In the genomic region with DNA sequence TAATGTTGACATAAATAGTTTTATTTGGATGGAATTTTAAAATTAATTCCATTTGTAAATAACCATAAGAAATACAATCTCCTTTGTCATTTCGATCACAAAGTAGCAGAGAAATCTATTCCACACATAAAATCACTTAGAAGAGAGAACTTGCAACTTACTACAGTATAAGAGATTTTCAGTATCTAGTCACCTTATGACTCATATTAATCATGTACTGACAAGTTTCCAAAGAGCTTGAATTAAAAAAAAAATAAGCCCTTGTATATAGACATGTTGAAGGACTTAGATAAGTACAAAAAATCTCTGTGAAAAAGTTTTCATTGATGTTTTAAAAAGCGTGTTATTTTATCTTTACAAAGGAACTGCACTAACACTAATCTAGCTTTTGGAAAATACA, we compare ENCODE assay signal across 22 cellular contexts.
DNase-seq lines count a peak whose midpoint lies in the region; ATAC-seq and TF ChIP-seq lines count a peak whose summit lies in the region.
"Had no signal": no experiment of that assay in that cellular context is flagged by ENCODE, and none has a peak within 500 bp of the region (broad histone marks: within the 10 kb centered on the region; RNA-seq: fewer than 3 reads in every experiment).

No MANE protein-coding gene starts in this region.

- 54 to 63% (median 59%) methylated on average over 2 of the region's 2 CpGs for WGBS in heart left ventricle, 4 donors

- peak overlapping the region in 1 of 12 donors; percentile 3 for H3K4me3 ChIP-seq in heart left ventricle
- peak overlapping the region; percentile 57 for H3K4me3 ChIP-seq in adipocyte (ENCODE audit: low read length)
- no peak overlapping the region for H3K4me3 ChIP-seq in foreskin fibroblast (ENCODE audit: low read depth in 1 of 2, low read length in 2 of 2)
- H3K4me3 ChIP-seq: colonic mucosa, thyroid gland had no signal

- intact Hi-C loops in heart left ventricle (cut with DNase I), result loop anchor here in 3 of 10 donors (5.0 to 10.0 kb wide), 2 partner anchors 204 to 212 kb away; partner anchors contain the start of gene ETV1 (in 1 of the 3)
- intact Hi-C loops in cardiac septum (cut with DNase I), result no loop called here

- DNase-seq in heart left ventricle (no peak), cardiac septum (ENCODE audit: low spot score) (no peak), adipocyte (ENCODE audit: low read depth) (no peak), foreskin fibroblast (peak; percentile 22 to 55), GM13976 (ENCODE audit: low spot score) (no peak), erythroblast (lab: John Stamatoyannopoulos, UW) (no peak)
- no peak for DNase-seq in activated CD4-positive, alpha-beta T cell treated with anti-CD3 and anti-CD28 coated beads for 4 hours
- DNase-seq: activated CD4-positive, alpha-beta T cell treated with anti-CD3 and anti-CD28 coated beads, Interleukin-2, amount 10 ng/mL, durations not matched to agents 24 days and 14 days; activated CD8-positive, alpha-beta memory T cell treated with anti-CD3 and anti-CD28 coated beads, Interleukin-2, amount 50 U/mL, for 48 hours; activated naive CD4-positive, alpha-beta T cell; aorta; CD4-positive, CD25-positive, alpha-beta regulatory T cell; colonic mucosa; DMS153; glutamatergic neuron; immature natural killer cell; Kasumi-1; natural killer cell; NCI-H526 had no signal

- TF ChIP-seq POLR2A in heart left ventricle (IDR thresholded peaks at IDR 0.05) (no peak), erythroblast (IDR thresholded peaks at IDR 0.05; ENCODE audit: low read length) (no peak)

- in situ Hi-C loops in GM13976 (cut with MboI; ENCODE audit: low sequenced_read_pairs, unreplicated experiment), result no loop called here

- H3K4me1 ChIP-seq in heart left ventricle (peaks cover 0 to 23% (median 15%) of the 10 kb centered on the region in 12 donors), adipocyte (ENCODE audit: control insufficient read depth, insufficient read depth, low read length) (peaks cover 24% of the 10 kb centered on the region)
- H3K4me1 ChIP-seq: colonic mucosa had no signal

- peaks cover 0 to 19% (median 0%) of the 10 kb centered on the region in 12 donors for H3K9me3 ChIP-seq in heart left ventricle
- H3K9me3 ChIP-seq in adipocyte (ENCODE audit: control insufficient read depth, low read length), result peaks cover 15% of the 10 kb centered on the region
- H3K9me3 ChIP-seq: colonic mucosa, thyroid gland had no signal

- H3K27ac ChIP-seq in heart left ventricle, result peak overlapping the region in 8 of 12 donors; percentile 18 to 61 (median 34)
- H3K27ac ChIP-seq: colonic mucosa had no signal

- no peak for TF ChIP-seq CTCF in heart left ventricle (IDR thresholded peaks at IDR 0.05)
- no peak for TF ChIP-seq CTCF in foreskin fibroblast (IDR thresholded peaks at IDR 0.05; ENCODE audit: low read depth, low read length)
- TF ChIP-seq CTCF in GM13976 (IDR thresholded peaks at IDR 0.05; ENCODE audit: borderline replicate concordance, control extremely low read depth, extremely low read depth, insufficient read depth, missing control alignments), result no peak

- H3K9ac ChIP-seq in adipocyte (ENCODE audit: low read length), result peak overlapping the region; percentile 37

- H3K36me3 ChIP-seq in heart left ventricle (no peaks in the 10 kb centered on the region), adipocyte (ENCODE audit: control insufficient read depth, insufficient read depth, low read length, severe bottlenecking) (no peaks in the 10 kb centered on the region)
- H3K36me3 ChIP-seq: colonic mucosa, thyroid gland had no signal

- H3K27me3 ChIP-seq in heart left ventricle (no peaks in the 10 kb centered on the region), adipocyte (replicated peaks; ENCODE audit: control insufficient read depth, insufficient read depth, low read length) (no peaks in the 10 kb centered on the region)
- H3K27me3 ChIP-seq: colonic mucosa, thyroid gland had no signal

- ATAC-seq in heart left ventricle (peak in 1 of 4 donors; percentile 42), HG02678 (IDR thresholded peaks at IDR 0.05; ENCODE audit: unreplicated experiment) (no peak)
- ATAC-seq: natural killer cell; stimulated activated effector memory CD8-positive, alpha-beta T cell treated with anti-CD3 and anti-CD28 coated beads, Interleukin-12 subunit alpha, Interleukin-12 subunit beta, amount 100 ng/mL, for 72 hours had no signal

Comparison
In these comparisons a context has a peak if more than half of its experiments do, and no peak if none do; other contexts are left out.
1. DNase-seq: peak in foreskin fibroblast (2 of 2); none in heart left ventricle (0 of 5), cardiac septum (single experiment), adipocyte (single experiment), GM13976 (single experiment), erythroblast (0 of 2) and activated CD4-positive, alpha-beta T cell treated with anti-CD3 and anti-CD28 coated beads for 4 hours (0 of 2).